Comparison of ENCODE assay signal across 8 cellular contexts in genomic region chr3:140093742-140094141, GRCh38.
A peak's percentile ranks its signal among the peaks of the same experiment; 100 is the strongest.
DNase-seq lines count a peak whose midpoint lies in the region; ATAC-seq lines count a peak whose summit lies in the region.

No MANE protein-coding gene starts in this region.

- ATAC-seq in sciatic nerve (peak; percentile 80), HG02623 (IDR thresholded peaks at IDR 0.05; ENCODE audit: unreplicated experiment) (no peak), GM18867 (IDR thresholded peaks at IDR 0.05; ENCODE audit: unreplicated experiment) (no peak)

- DNase-seq in G401 (ENCODE audit: low spot score) (peak; percentile 22), NCI-H526 treated with DMSO at 0.1 percent for 48 hours (lab: John Stamatoyannopoulos, UW) (peak; percentile 59), fibroblast of gingiva (ENCODE audit: low read depth) (peak; percentile 74), sciatic nerve (ENCODE audit: low spot score) (peak; percentile 73), SIG-M5 (lab: John Stamatoyannopoulos, UW) (no peak), retina (no peak)

- in situ Hi-C loops in G401 (cut with HindIII; ENCODE audit: low sequenced_read_pairs), result no loop called here

- intact Hi-C loops in sciatic nerve (cut with DNase I), result no loop called here

Comparison
In these comparisons a context has a peak if more than half of its experiments do, and no peak if none do; other contexts are left out.
1. DNase-seq: peak in G401 (single experiment), NCI-H526 treated with DMSO at 0.1 percent for 48 hours (single experiment), fibroblast of gingiva (single experiment) and sciatic nerve (single experiment); none in SIG-M5 (single experiment) and retina (single experiment).